In genomic region chr10:43863859-43864591, GRCh38 we compare ENCODE assay signal across 8 cellular contexts.
DNase-seq lines count a peak whose midpoint lies in the region; ATAC-seq and TF ChIP-seq lines count a peak whose summit lies in the region.

No MANE protein-coding gene starts in this region.

- no peak overlapping the region for H3K4me3 ChIP-seq in esophagus muscularis mucosa
- no peak overlapping the region for H3K4me3 ChIP-seq in vagina

- no peak overlapping the region for H3K4me3 Mint-ChIP-seq in activated T-cell treated with anti-CD3 and anti-CD28 coated beads, Interleukin-2, amount 50 U/mL, for 24 hours
- no peak overlapping the region for H3K4me3 Mint-ChIP-seq in activated T-cell treated with anti-CD3 and anti-CD28 coated beads, Interleukin-2, amount 50 U/mL, for 4 hours

- H3K9me3 Mint-ChIP-seq in activated T-cell treated with anti-CD3 and anti-CD28 coated beads, Interleukin-2, amount 50 U/mL, for 24 hours: no peaks in the 10 kb centered on the region
- H3K9me3 Mint-ChIP-seq in activated T-cell treated with anti-CD3 and anti-CD28 coated beads, Interleukin-2, amount 50 U/mL, for 4 hours: no peaks in the 10 kb centered on the region

- peaks cover 6% of the 10 kb centered on the region for H3K4me1 Mint-ChIP-seq in activated T-cell treated with anti-CD3 and anti-CD28 coated beads, Interleukin-2, amount 50 U/mL, for 24 hours (ENCODE audit: low read depth)
- H3K4me1 Mint-ChIP-seq in activated T-cell treated with anti-CD3 and anti-CD28 coated beads, Interleukin-2, amount 50 U/mL, for 4 hours (ENCODE audit: low read depth): peaks cover 1% of the 10 kb centered on the region

- H3K27ac ChIP-seq in esophagus muscularis mucosa (replicated peaks in 1 of 4) (peak overlapping the region; percentile 57 to 62 (median 60)), vagina (peak overlapping the region; percentile 62)

- TF ChIP-seq EP300 in esophagus muscularis mucosa (IDR thresholded peaks at IDR 0.05): no peak

- ATAC-seq in activated T-cell treated with anti-CD3 and anti-CD28 coated beads, Interleukin-2, amount 50 U/mL, for 4 hours: no peak
- no peak for ATAC-seq in HG03135 (IDR thresholded peaks at IDR 0.05; ENCODE audit: unreplicated experiment)

- H3K4me1 ChIP-seq in esophagus muscularis mucosa (peaks cover 16 to 42% (median 22%) of the 10 kb centered on the region in 4 donors), vagina (peaks cover 49% of the 10 kb centered on the region)

- DNase-seq in activated T-cell treated with anti-CD3 and anti-CD28 coated beads, Interleukin-2, amount 50 U/mL, for 24 hours: no peak
- no peak for DNase-seq in activated T-cell treated with anti-CD3 and anti-CD28 coated beads, Interleukin-2, amount 50 U/mL, for 4 hours
- DNase-seq in esophagus muscularis mucosa (ENCODE audit: extremely low spot score) (no peak), lung microvascular endothelial cell (ENCODE audit: low read depth in 2 of 2) (peak; percentile 93 to 95), vagina (ENCODE audit: extremely low spot score in 2 of 2) (peak; percentile 89 to 91), DMS 273 (lab: John Stamatoyannopoulos, UW; ENCODE audit: unreplicated experiment) (no peak), DMS 273 treated with DMSO at 0.1 percent for 48 hours (lab: John Stamatoyannopoulos, UW) (no peak)

- H3K27me3 ChIP-seq in esophagus muscularis mucosa (no peaks in the 10 kb centered on the region), vagina (no peaks in the 10 kb centered on the region)

- no peak for TF ChIP-seq POLR2A in esophagus muscularis mucosa (IDR thresholded peaks at IDR 0.05; ENCODE audit: low read depth)
- no peak for TF ChIP-seq POLR2A in vagina (IDR thresholded peaks at IDR 0.05)

- 70% methylated on average over 5 of the region's 8 CpGs for WGBS in esophagus muscularis mucosa

- no peaks in the 10 kb centered on the region for H3K27me3 Mint-ChIP-seq in activated T-cell treated with anti-CD3 and anti-CD28 coated beads, Interleukin-2, amount 50 U/mL, for 24 hours
- no peaks in the 10 kb centered on the region for H3K27me3 Mint-ChIP-seq in activated T-cell treated with anti-CD3 and anti-CD28 coated beads, Interleukin-2, amount 50 U/mL, for 4 hours (ENCODE audit: low read depth)

- intact Hi-C loops in esophagus muscularis mucosa (cut with DNase I): no loop called here
- intact Hi-C loops in vagina (cut with DNase I): no loop called here

- H3K9me3 ChIP-seq in esophagus muscularis mucosa (no peaks in the 10 kb centered on the region), vagina (no peaks in the 10 kb centered on the region)

- H3K36me3 Mint-ChIP-seq in activated T-cell treated with anti-CD3 and anti-CD28 coated beads, Interleukin-2, amount 50 U/mL, for 24 hours (ENCODE audit: low read depth): no peaks in the 10 kb centered on the region
- no peaks in the 10 kb centered on the region for H3K36me3 Mint-ChIP-seq in activated T-cell treated with anti-CD3 and anti-CD28 coated beads, Interleukin-2, amount 50 U/mL, for 4 hours (ENCODE audit: insufficient read depth)

- peak overlapping the region; percentile 26 for H3K27ac Mint-ChIP-seq in activated T-cell treated with anti-CD3 and anti-CD28 coated beads, Interleukin-2, amount 50 U/mL, for 24 hours

- no peak for TF ChIP-seq CTCF in esophagus muscularis mucosa (IDR thresholded peaks at IDR 0.05)
- no peak for TF ChIP-seq CTCF in vagina (IDR thresholded peaks at IDR 0.05)

- no peaks in the 10 kb centered on the region for H3K36me3 ChIP-seq in esophagus muscularis mucosa
- H3K36me3 ChIP-seq in vagina: no peaks in the 10 kb centered on the region

Comparison
In these comparisons a context has a peak if more than half of its experiments do, and no peak if none do; other contexts are left out.
1. DNase-seq: peak in lung microvascular endothelial cell (2 of 2) and vagina (2 of 2); none in activated T-cell treated with anti-CD3 and anti-CD28 coated beads, Interleukin-2, amount 50 U/mL, for 24 hours (single experiment), activated T-cell treated with anti-CD3 and anti-CD28 coated beads, Interleukin-2, amount 50 U/mL, for 4 hours (single experiment), esophagus muscularis mucosa (single experiment), DMS 273 (single experiment) and DMS 273 treated with DMSO at 0.1 percent for 48 hours (single experiment).